Comparison of ENCODE assay signal across 8 cellular contexts in the genomic region with DNA sequence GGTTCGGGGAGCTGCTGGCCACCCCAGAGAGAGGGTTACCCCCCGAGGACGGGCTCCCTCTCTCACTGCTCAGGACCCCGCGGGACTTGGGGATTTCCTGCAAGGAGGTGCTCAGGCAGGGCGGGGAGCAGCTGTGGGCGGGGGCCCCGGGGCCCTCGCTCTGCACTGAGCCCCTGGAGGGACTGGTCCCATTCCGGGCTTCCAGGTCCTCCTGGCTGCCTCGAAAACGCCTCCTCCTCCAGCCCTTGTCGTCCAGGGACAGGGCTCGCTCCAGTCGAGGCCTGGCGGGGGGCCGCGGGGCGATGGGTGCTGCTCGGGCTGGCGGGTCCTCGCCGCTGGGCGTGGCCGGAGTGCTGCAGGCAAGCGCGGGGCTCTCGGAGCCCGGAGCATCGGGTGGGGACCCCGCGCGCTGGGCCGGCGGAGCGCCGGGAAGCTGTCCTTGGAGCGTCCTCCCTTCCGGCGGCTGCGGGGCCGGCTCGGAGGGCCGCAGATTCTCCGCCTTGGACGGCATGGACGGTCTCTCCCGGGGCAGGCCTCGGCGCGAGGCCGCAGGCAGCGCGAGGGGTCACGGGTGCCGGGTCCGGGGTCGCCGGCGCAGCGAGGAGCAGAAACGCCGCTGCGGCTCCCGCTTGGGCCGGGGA. TPM values are rescaled to one million over a fixed set of nuclear protein-coding genes. Genes with fewer than 3 reads are reported as not detected.
DNase-seq lines count a peak whose midpoint lies in the region; ATAC-seq and TF ChIP-seq lines count a peak whose summit lies in the region.

No MANE protein-coding gene starts in this region.

- H3K27ac ChIP-seq in ascending aorta, result peak overlapping the region; percentile 6 to 47

- TF ChIP-seq POLR2A in GM18526 (IDR thresholded peaks at IDR 0.05; ENCODE audit: extremely low read depth, insufficient read length), result peak; percentile 23

- no peaks in the 10 kb centered on the region for H3K27me3 ChIP-seq in ascending aorta

- DNase-seq in 8988T (peak; percentile 67), T follicular helper cell (ENCODE audit: low read depth) (peak; percentile 38), ascending aorta (ENCODE audit: low spot score in 2 of 2) (no peak), SIG-M5 treated with dmso at 0.1 percent for 504 hours (lab: John Stamatoyannopoulos, UW; ENCODE audit: unreplicated experiment) (no peak)
- peak; percentile 77 for DNase-seq in stimulated activated CD4-positive, alpha-beta T cell treated with anti-CD3 and anti-CD28 coated beads, Interleukin-15, amount 100 ng/mL, for 24 hours

- H3K36me3 ChIP-seq in ascending aorta, result peaks cover 31 to 41% of the 10 kb centered on the region in 2 donors

- peaks cover 14 to 15% of the 10 kb centered on the region in 2 donors for H3K4me1 ChIP-seq in ascending aorta

- H3K9me3 ChIP-seq in ascending aorta, result no peaks in the 10 kb centered on the region
- no peaks in the 10 kb centered on the region for H3K9me3 ChIP-seq in iPS-18c (ENCODE audit: control insufficient read depth, insufficient read depth, low read length)

- intact Hi-C loops in ascending aorta (cut with DNase I), result loop anchor here (1.0 to 2.0 kb wide), 4 partner anchors 14 to 44 kb away; a partner anchor contains a TSS

- peak; percentile 52 for ATAC-seq in HG03066 (IDR thresholded peaks at IDR 0.05; ENCODE audit: low read depth, unreplicated experiment)

- TF ChIP-seq CTCF in ascending aorta (IDR thresholded peaks at IDR 0.05), result no peak

- H3K4me3 ChIP-seq in ascending aorta, result peak overlapping the region; percentile 83 to 86
- H3K4me3 ChIP-seq in iPS-18c (ENCODE audit: insufficient read depth, low read depth, low read length), result peak overlapping the region; percentile 75

RNA-seq across cellular contexts. Expression of a gene that starts 0.6 kb away (rescaled TPM):
- 20.2 TPM for total RNA-seq in ascending aorta

RNA-seq across cellular contexts. Expression of a gene that starts 28.6 kb away (rescaled TPM):
- total RNA-seq in ascending aorta, result 69.1 TPM

RNA-seq across cellular contexts. Expression of a gene that starts 28.6 kb away (rescaled TPM):
- total RNA-seq in ascending aorta, result 27.7 TPM

RNA-seq across cellular contexts. Expression of a gene that starts 39.1 kb away (rescaled TPM):
- total RNA-seq in ascending aorta, result 9.4 TPM

RNA-seq across cellular contexts. Expression of a gene that starts 43.8 kb away (rescaled TPM):
- total RNA-seq in ascending aorta, result 66.1 TPM

Comparison
In these comparisons a context has a peak if more than half of its experiments do, and no peak if none do; other contexts are left out.
1. DNase-seq: peak in 8988T (single experiment), T follicular helper cell (single experiment) and stimulated activated CD4-positive, alpha-beta T cell treated with anti-CD3 and anti-CD28 coated beads, Interleukin-15, amount 100 ng/mL, for 24 hours (single experiment); none in ascending aorta (0 of 2) and SIG-M5 treated with dmso at 0.1 percent for 504 hours (single experiment).